16 cellular contexts compared by ENCODE assay signal in genomic region chr11:637333-637592, GRCh38. TPM values are rescaled to one million over a fixed set of nuclear protein-coding genes. Genes with fewer than 3 reads are reported as not detected.
A peak's percentile ranks its signal among the peaks of the same experiment; 100 is the strongest.
DNase-seq lines count a peak whose midpoint lies in the region; ATAC-seq, FAIRE-seq and TF ChIP-seq lines count a peak whose summit lies in the region.
"Had no signal": no experiment of that assay in that cellular context is flagged by ENCODE, and none has a peak within 500 bp of the region (broad histone marks: within the 10 kb centered on the region; RNA-seq: fewer than 3 reads in every experiment).

No MANE protein-coding gene starts in this region.

- 3% methylated on average over 10 of the region's 34 CpGs for WGBS in smooth muscle cell (ENCODE audit: low lambda C conversion rate)
- WGBS in small intestine, 3 donors = 2 to 3% (median 2%) methylated on average over 13 to 34 of the region's 34 CpGs

- TF ChIP-seq CTCF in smooth muscle cell (IDR thresholded peaks at IDR 0.05; ENCODE audit: borderline replicate concordance, insufficient read depth, poor library complexity, severe bottlenecking) = no peak

- H3K4me3 Mint-ChIP-seq in activated T-helper 17 cell treated with anti-CD3 and anti-CD28 coated beads, Interleukin-2, amount 50 U/mL, for 72 hours = peak overlapping the region; percentile 41

- no peak for ATAC-seq in activated T-helper 17 cell treated with anti-CD3 and anti-CD28 coated beads, Interleukin-2, amount 50 U/mL, for 72 hours (replicated peaks)
- no peak for ATAC-seq in GM21390 (IDR thresholded peaks at IDR 0.05; ENCODE audit: unreplicated experiment)

- no peak overlapping the region for H3K27ac ChIP-seq in smooth muscle cell (ENCODE audit: low read depth)
- no peak overlapping the region for H3K27ac ChIP-seq in small intestine (ENCODE audit: low read depth in 1 of 2, low read length in 1 of 2)
- H3K27ac ChIP-seq: 22Rv1, left lung had no signal

- DNase-seq in DMS53 (lab: John Stamatoyannopoulos, UW) = peak; percentile 37
- no peak for DNase-seq in DMS53 treated with DMSO at 0.1 percent for 48 hours (lab: John Stamatoyannopoulos, UW; ENCODE audit: unreplicated experiment)
- no peak for DNase-seq in smooth muscle cell (lab: John Stamatoyannopoulos, UW; ENCODE audit: unreplicated experiment)
- no peak for DNase-seq in mucosa of gallbladder (ENCODE audit: low spot score)
- DNase-seq in small intestine = no peak
- DNase-seq: DND-41, NCI-H187 had no signal

- H4K20me1 ChIP-seq in smooth muscle cell (ENCODE audit: low read depth) = peaks cover 93% of the 10 kb centered on the region

- no peaks in the 10 kb centered on the region for H3K79me2 ChIP-seq in smooth muscle cell (ENCODE audit: low read depth)

- peaks cover 8% of the 10 kb centered on the region for H3K27me3 Mint-ChIP-seq in activated T-helper 17 cell treated with anti-CD3 and anti-CD28 coated beads, Interleukin-2, amount 50 U/mL, for 72 hours

- H3K4me1 ChIP-seq in iPS-15b (ENCODE audit: control insufficient read depth, insufficient read depth, low read length) (peaks cover 3% of the 10 kb centered on the region), smooth muscle cell (ENCODE audit: low read depth) (peaks cover 23% of the 10 kb centered on the region), small intestine (ENCODE audit: control insufficient read depth in 2 of 2, insufficient read depth in 1 of 2, low read depth in 1 of 2, low read length in 1 of 2) (peaks cover 0 to 4% of the 10 kb centered on the region in 2 donors)

- H3K27ac Mint-ChIP-seq in activated T-helper 17 cell treated with anti-CD3 and anti-CD28 coated beads, Interleukin-2, amount 50 U/mL, for 72 hours = no peak overlapping the region

- H3K9me3 Mint-ChIP-seq in activated T-helper 17 cell treated with anti-CD3 and anti-CD28 coated beads, Interleukin-2, amount 50 U/mL, for 72 hours = no peaks in the 10 kb centered on the region

- H3K36me3 ChIP-seq in iPS-15b (ENCODE audit: control insufficient read depth, insufficient read depth, low read length) (peaks cover 6% of the 10 kb centered on the region), smooth muscle cell (ENCODE audit: low read depth) (no peaks in the 10 kb centered on the region), small intestine (ENCODE audit: control insufficient read depth in 2 of 2, insufficient read depth in 2 of 2, low read length in 2 of 2) (no peaks in the 10 kb centered on the region)

- H3K4me1 Mint-ChIP-seq in activated T-helper 17 cell treated with anti-CD3 and anti-CD28 coated beads, Interleukin-2, amount 50 U/mL, for 72 hours = no peaks in the 10 kb centered on the region

- H3K9ac ChIP-seq in iPS-15b (ENCODE audit: low read depth, low read length) (no peak overlapping the region), smooth muscle cell (ENCODE audit: low read depth) (no peak overlapping the region)

- no peak for FAIRE-seq in small intestine (lab: Jason Lieb, UNC)
- FAIRE-seq: bronchial epithelial cell had no signal

- no peak overlapping the region for H2AFZ ChIP-seq in smooth muscle cell (ENCODE audit: low read depth)

- H3K36me3 Mint-ChIP-seq in activated T-helper 17 cell treated with anti-CD3 and anti-CD28 coated beads, Interleukin-2, amount 50 U/mL, for 72 hours (ENCODE audit: low read depth) = peaks cover 10% of the 10 kb centered on the region

- H3K4me2 ChIP-seq in smooth muscle cell = peak overlapping the region; percentile 77

- H3K27me3 ChIP-seq in iPS-15b (ENCODE audit: control insufficient read depth, insufficient read depth, low read length) (peaks cover 16% of the 10 kb centered on the region), smooth muscle cell (ENCODE audit: low read depth) (peaks cover 21% of the 10 kb centered on the region), small intestine (ENCODE audit: control insufficient read depth in 2 of 2, insufficient read depth in 2 of 2, low read length in 2 of 2) (peaks cover 0 to 20% of the 10 kb centered on the region in 2 donors)

- peaks cover 12% of the 10 kb centered on the region for H3F3A ChIP-seq in smooth muscle cell (ENCODE audit: low read depth)

- H3K4me3 ChIP-seq in iPS-15b (ENCODE audit: low read depth, low read length) = peak overlapping the region; percentile 61
- H3K4me3 ChIP-seq in smooth muscle cell = peak overlapping the region; percentile 19
- peak overlapping the region in 1 of 2 donors; percentile 41 for H3K4me3 ChIP-seq in small intestine (ENCODE audit: low read depth in 1 of 2, low read length in 2 of 2)

- H3K9me3 ChIP-seq in iPS-15b (ENCODE audit: control insufficient read depth, insufficient read depth, low read length) (no peaks in the 10 kb centered on the region), smooth muscle cell (replicated peaks; ENCODE audit: low read depth) (no peaks in the 10 kb centered on the region), small intestine (ENCODE audit: control insufficient read depth, low read depth) (no peaks in the 10 kb centered on the region)
- H3K9me3 ChIP-seq: left lung had no signal

RNA-seq across cellular contexts. Expression of gene DRD4, which starts 0.2 kb away (rescaled TPM):
- total RNA-seq in activated T-helper 17 cell treated with anti-CD3 and anti-CD28 coated beads, Interleukin-2, amount 50 U/mL, for 72 hours = 1 to 10 TPM in 1 of 2 donors, under 1 TPM in 1; 0.48 to 3.8 TPM
- total RNA-seq in smooth muscle cell = not detected in 2 replicates
- 2.7 and 3.1 TPM in 2 replicates for polyA plus RNA-seq in smooth muscle cell
- total RNA-seq in mucosa of gallbladder = 2.6 TPM
- 1 to 10 TPM in 1 of 3 donors, under 1 TPM in 2; 0.51 to 1.4 (median 0.89) TPM for polyA plus RNA-seq in small intestine
- total RNA-seq: bronchial epithelial cell had no signal

RNA-seq across cellular contexts. Expression of gene SCT, which starts 10.3 kb away (rescaled TPM):
- not detected for total RNA-seq in activated T-helper 17 cell treated with anti-CD3 and anti-CD28 coated beads, Interleukin-2, amount 50 U/mL, for 72 hours
- total RNA-seq in smooth muscle cell (not detected in 2 replicates), mucosa of gallbladder (not detected)
- polyA plus RNA-seq in smooth muscle cell (1.4 and 2.2 TPM in 2 replicates), small intestine (10 to 100 TPM in 2 of 3 donors, 1 to 10 TPM in 1; 4.8 to 25.7 (median 18.9) TPM)
- total RNA-seq: bronchial epithelial cell; HT1080; left lung; renal cortical epithelial cell; T-helper 1 cell treated with Interleukin-12 subunit alpha and Interleukin-12 subunit beta and Interleukin-4 antibody, amounts not matched to agents 30 ng/mL and 1 ng/mL, for 36 hours had no signal

RNA-seq across cellular contexts. Expression of gene CDHR5, which starts 12.5 kb away (rescaled TPM):
- not detected for total RNA-seq in activated T-helper 17 cell treated with anti-CD3 and anti-CD28 coated beads, Interleukin-2, amount 50 U/mL, for 72 hours
- total RNA-seq in smooth muscle cell = not detected in 2 replicates
- 0.37 TPM in 1 of 2 replicates, not detected in the other for polyA plus RNA-seq in smooth muscle cell
- 89.6 TPM for total RNA-seq in mucosa of gallbladder
- 100 to 1,000 TPM; 112 to 941 (median 931) TPM for polyA plus RNA-seq in small intestine
- total RNA-seq: bronchial epithelial cell; HT1080; left lung; T-helper 1 cell treated with Interleukin-12 subunit alpha and Interleukin-12 subunit beta and Interleukin-4 antibody, amounts not matched to agents 30 ng/mL and 1 ng/mL, for 36 hours had no signal

RNA-seq across cellular contexts. Expression of gene IRF7, which starts 21.5 kb away (rescaled TPM):
- 10 to 100 TPM; 14.7 to 25.8 TPM for total RNA-seq in activated T-helper 17 cell treated with anti-CD3 and anti-CD28 coated beads, Interleukin-2, amount 50 U/mL, for 72 hours
- total RNA-seq in smooth muscle cell = 7.1 and 11.1 TPM in 2 replicates
- 12.7 and 14.3 TPM in 2 replicates for polyA plus RNA-seq in smooth muscle cell
- 54.0 TPM for total RNA-seq in mucosa of gallbladder
- polyA plus RNA-seq in small intestine = 100 to 1,000 TPM in 2 of 3 donors, 10 to 100 TPM in 1; 34.3 to 115 (median 112) TPM
- total RNA-seq: HT1080 had no signal

RNA-seq across cellular contexts. Expression of gene DEAF1, which starts 57.8 kb away (rescaled TPM):
- 10 to 100 TPM; 43.2 to 56.0 TPM for total RNA-seq in activated T-helper 17 cell treated with anti-CD3 and anti-CD28 coated beads, Interleukin-2, amount 50 U/mL, for 72 hours
- total RNA-seq in smooth muscle cell (18.7 and 19.0 TPM in 2 replicates), mucosa of gallbladder (45.0 TPM)
- polyA plus RNA-seq in smooth muscle cell (39.2 and 61.5 TPM in 2 replicates), small intestine (10 to 100 TPM; 18.2 to 39.6 (median 35.4) TPM)

Comparison
In these comparisons a context has a peak if more than half of its experiments do, and no peak if none do; other contexts are left out.
1. RNA of gene CDHR5, which starts 12.5 kb away (total RNA-seq): 89.6 TPM in mucosa of gallbladder (single experiment); not detected in activated T-helper 17 cell treated with anti-CD3 and anti-CD28 coated beads, Interleukin-2, amount 50 U/mL, for 72 hours and not detected in smooth muscle cell; every median in the first group is over 10 times any median in the second.